ENCODE assay signal across 1 cellular context in the genomic region with DNA sequence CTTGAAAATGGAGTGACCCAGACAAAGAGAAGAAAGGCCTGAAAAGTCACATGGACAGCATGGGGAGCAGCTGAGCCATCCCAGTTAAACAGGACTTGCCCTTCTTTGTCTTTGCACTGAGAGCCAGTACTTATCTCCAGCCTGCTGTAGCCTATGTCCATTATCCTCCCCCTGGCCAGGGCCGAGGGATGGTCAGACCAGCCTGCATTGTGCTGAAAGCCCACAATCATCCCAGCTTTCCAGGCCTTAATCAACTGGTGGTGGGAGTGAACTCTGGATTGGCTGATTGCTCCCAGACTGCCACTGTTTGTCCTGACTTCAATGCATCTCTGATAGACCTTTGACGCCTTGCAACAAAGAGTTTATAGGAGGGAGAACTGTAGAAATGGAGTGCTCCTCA.
TF ChIP-seq lines count a peak whose summit lies in the region.

No MANE protein-coding gene starts in this region.

TF ChIP-seq in H1, 55 proteins besides CTCF, POLR2A, EP300 and RAD21:
- TF ChIP-seq GABPA (IDR thresholded peaks at IDR 0.05; ENCODE audit: borderline replicate concordance, insufficient read depth, low read length) (no peak), SRF (IDR thresholded peaks at IDR 0.05; ENCODE audit: low read depth, low read length) (no peak), TEAD4 (IDR thresholded peaks at IDR 0.05; ENCODE audit: low read depth, low read length) (no peak), PHF8 (conservative IDR thresholded peaks at IDR 0.05; ENCODE audit: low read depth, low read length) (no peak), KDM1A (IDR thresholded peaks at IDR 0.05; ENCODE audit: borderline replicate concordance, low read length) (no peak), ZNF274 (IDR thresholded peaks at IDR 0.05; ENCODE audit: borderline replicate concordance, extremely low read depth, low read length) (no peak), YY1 (IDR thresholded peaks at IDR 0.05; ENCODE audit: low read depth, low read length) (no peak), FOSL1 (IDR thresholded peaks at IDR 0.05; ENCODE audit: insufficient read depth, low read depth, low read length) (no peak), KDM4A (IDR thresholded peaks at IDR 0.05; ENCODE audit: low read depth, low read length, severe bottlenecking) (no peak), RBBP5 (IDR thresholded peaks at IDR 0.05; ENCODE audit: borderline replicate concordance, low read depth, low read length) (no peak), EZH2 (IDR thresholded peaks at IDR 0.05; ENCODE audit: low read depth, low read length, severe bottlenecking) (no peak), CHD1 (IDR thresholded peaks at IDR 0.05; ENCODE audit: low read depth, low read length) (no peak), SIX5 (IDR thresholded peaks at IDR 0.05; ENCODE audit: low read depth, low read length) (no peak), TAF1 (IDR thresholded peaks at IDR 0.05; ENCODE audit: low read depth, low read length) (no peak), SP2 (IDR thresholded peaks at IDR 0.05; ENCODE audit: low read length) (no peak), SAP30 (IDR thresholded peaks at IDR 0.05; ENCODE audit: insufficient read depth, insufficient replicate concordance, low read length) (no peak)
- TF ChIP-seq, protein P1, sequence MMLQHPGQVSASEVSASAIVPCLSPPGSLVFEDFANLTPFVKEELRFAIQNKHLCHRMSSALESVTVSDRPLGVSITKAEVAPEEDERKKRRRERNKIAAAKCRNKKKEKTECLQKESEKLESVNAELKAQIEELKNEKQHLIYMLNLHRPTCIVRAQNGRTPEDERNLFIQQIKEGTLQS (IDR thresholded peaks at IDR 0.05; ENCODE audit: insufficient read depth, low read depth, low read length) = no peak
- TF ChIP-seq, protein P2, sequence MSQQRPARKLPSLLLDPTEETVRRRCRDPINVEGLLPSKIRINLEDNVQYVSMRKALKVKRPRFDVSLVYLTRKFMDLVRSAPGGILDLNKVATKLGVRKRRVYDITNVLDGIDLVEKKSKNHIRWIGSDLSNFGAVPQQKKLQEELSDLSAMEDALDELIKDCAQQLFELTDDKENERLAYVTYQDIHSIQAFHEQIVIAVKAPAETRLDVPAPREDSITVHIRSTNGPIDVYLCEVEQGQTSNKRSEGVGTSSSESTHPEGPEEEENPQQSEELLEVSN (IDR thresholded peaks at IDR 0.05) = no peak
- TF ChIP-seq, protein P3, sequence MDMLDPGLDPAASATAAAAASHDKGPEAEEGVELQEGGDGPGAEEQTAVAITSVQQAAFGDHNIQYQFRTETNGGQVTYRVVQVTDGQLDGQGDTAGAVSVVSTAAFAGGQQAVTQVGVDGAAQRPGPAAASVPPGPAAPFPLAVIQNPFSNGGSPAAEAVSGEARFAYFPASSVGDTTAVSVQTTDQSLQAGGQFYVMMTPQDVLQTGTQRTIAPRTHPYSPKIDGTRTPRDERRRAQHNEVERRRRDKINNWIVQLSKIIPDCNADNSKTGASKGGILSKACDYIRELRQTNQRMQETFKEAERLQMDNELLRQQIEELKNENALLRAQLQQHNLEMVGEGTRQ (IDR thresholded peaks at IDR 0.05; ENCODE audit: low read length) = no peak
